1 cellular context compared by ENCODE assay signal in the genomic region with DNA sequence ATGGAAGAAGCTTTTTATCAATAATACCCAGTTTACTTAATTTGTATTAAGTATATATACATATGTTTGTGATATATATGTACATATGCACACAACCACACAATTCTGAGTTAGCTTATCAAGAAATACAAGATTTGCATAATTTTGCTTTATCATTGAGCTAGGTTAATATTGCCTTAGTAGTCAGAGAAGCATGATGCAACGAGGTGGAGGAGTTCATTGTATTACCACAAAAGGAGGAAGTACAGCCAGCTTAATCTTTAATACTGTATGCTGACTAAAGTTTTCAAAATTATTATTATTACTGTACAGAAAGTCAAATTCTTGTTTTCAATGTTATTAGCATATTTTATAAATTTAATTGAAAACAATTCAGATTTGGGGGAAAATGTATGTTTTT.
TF ChIP-seq lines count a peak whose summit lies in the region.

No MANE protein-coding gene starts in this region.

TF ChIP-seq in K562, 482 proteins besides CTCF, POLR2A, EP300 and RAD21 (continued from another document):
- TF ChIP-seq, protein P1, sequence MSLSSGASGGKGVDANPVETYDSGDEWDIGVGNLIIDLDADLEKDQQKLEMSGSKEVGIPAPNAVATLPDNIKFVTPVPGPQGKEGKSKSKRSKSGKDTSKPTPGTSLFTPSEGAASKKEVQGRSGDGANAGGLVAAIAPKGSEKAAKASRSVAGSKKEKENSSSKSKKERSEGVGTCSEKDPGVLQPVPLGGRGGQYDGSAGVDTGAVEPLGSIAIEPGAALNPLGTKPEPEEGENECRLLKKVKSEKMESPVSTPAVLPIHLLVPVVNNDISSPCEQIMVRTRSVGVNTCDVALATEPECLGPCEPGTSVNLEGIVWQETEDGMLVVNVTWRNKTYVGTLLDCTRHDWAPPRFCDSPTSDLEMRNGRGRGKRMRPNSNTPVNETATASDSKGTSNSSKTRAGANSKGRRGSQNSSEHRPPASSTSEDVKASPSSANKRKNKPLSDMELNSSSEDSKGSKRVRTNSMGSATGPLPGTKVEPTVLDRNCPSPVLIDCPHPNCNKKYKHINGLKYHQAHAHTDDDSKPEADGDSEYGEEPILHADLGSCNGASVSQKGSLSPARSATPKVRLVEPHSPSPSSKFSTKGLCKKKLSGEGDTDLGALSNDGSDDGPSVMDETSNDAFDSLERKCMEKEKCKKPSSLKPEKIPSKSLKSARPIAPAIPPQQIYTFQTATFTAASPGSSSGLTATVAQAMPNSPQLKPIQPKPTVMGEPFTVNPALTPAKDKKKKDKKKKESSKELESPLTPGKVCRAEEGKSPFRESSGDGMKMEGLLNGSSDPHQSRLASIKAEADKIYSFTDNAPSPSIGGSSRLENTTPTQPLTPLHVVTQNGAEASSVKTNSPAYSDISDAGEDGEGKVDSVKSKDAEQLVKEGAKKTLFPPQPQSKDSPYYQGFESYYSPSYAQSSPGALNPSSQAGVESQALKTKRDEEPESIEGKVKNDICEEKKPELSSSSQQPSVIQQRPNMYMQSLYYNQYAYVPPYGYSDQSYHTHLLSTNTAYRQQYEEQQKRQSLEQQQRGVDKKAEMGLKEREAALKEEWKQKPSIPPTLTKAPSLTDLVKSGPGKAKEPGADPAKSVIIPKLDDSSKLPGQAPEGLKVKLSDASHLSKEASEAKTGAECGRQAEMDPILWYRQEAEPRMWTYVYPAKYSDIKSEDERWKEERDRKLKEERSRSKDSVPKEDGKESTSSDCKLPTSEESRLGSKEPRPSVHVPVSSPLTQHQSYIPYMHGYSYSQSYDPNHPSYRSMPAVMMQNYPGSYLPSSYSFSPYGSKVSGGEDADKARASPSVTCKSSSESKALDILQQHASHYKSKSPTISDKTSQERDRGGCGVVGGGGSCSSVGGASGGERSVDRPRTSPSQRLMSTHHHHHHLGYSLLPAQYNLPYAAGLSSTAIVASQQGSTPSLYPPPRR (CRISPR knock-in tag; IDR thresholded peaks at IDR 0.05; ENCODE audit: borderline replicate concordance) = no peak
- TF ChIP-seq ILK (tag; IDR thresholded peaks at IDR 0.05; ENCODE audit: borderline replicate concordance, low read depth) = no peak
- TF ChIP-seq CXXC5 (CRISPR knock-in tag; IDR thresholded peaks at IDR 0.05) = no peak
- TF ChIP-seq CEBPG (CRISPR knock-in tag; IDR thresholded peaks at IDR 0.05) = peak; percentile 57; the same call in 1 of the 2 replicates
- TF ChIP-seq CEBPG (tag; conservative IDR thresholded peaks at IDR 0.05 in 1 of 2, IDR thresholded peaks at IDR 0.05 in 1 of 2) = peak in 1 of 2 experiments; percentile 60; a peak in 2 of 4 replicates
- TF ChIP-seq, protein P2, sequence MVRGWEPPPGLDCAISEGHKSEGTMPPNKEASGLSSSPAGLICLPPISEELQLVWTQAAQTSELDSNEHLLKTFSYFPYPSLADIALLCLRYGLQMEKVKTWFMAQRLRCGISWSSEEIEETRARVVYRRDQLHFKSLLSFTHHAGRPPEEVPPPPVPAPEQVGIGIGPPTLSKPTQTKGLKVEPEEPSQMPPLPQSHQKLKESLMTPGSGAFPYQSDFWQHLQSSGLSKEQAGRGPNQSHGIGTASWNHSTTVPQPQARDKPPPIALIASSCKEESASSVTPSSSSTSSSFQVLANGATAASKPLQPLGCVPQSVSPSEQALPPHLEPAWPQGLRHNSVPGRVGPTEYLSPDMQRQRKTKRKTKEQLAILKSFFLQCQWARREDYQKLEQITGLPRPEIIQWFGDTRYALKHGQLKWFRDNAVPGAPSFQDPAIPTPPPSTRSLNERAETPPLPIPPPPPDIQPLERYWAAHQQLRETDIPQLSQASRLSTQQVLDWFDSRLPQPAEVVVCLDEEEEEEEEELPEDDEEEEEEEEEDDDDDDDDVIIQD (CRISPR knock-in tag; IDR thresholded peaks at IDR 0.05) = no peak
- TF ChIP-seq, protein P3, sequence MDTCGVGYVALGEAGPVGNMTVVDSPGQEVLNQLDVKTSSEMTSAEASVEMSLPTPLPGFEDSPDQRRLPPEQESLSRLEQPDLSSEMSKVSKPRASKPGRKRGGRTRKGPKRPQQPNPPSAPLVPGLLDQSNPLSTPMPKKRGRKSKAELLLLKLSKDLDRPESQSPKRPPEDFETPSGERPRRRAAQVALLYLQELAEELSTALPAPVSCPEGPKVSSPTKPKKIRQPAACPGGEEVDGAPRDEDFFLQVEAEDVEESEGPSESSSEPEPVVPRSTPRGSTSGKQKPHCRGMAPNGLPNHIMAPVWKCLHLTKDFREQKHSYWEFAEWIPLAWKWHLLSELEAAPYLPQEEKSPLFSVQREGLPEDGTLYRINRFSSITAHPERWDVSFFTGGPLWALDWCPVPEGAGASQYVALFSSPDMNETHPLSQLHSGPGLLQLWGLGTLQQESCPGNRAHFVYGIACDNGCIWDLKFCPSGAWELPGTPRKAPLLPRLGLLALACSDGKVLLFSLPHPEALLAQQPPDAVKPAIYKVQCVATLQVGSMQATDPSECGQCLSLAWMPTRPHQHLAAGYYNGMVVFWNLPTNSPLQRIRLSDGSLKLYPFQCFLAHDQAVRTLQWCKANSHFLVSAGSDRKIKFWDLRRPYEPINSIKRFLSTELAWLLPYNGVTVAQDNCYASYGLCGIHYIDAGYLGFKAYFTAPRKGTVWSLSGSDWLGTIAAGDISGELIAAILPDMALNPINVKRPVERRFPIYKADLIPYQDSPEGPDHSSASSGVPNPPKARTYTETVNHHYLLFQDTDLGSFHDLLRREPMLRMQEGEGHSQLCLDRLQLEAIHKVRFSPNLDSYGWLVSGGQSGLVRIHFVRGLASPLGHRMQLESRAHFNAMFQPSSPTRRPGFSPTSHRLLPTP (IDR thresholded peaks at IDR 0.05; ENCODE audit: borderline replicate concordance, extremely low read depth, insufficient read length) = no peak
- TF ChIP-seq LCOR (CRISPR knock-in tag; IDR thresholded peaks at IDR 0.05) = no peak
- TF ChIP-seq, protein P4, sequence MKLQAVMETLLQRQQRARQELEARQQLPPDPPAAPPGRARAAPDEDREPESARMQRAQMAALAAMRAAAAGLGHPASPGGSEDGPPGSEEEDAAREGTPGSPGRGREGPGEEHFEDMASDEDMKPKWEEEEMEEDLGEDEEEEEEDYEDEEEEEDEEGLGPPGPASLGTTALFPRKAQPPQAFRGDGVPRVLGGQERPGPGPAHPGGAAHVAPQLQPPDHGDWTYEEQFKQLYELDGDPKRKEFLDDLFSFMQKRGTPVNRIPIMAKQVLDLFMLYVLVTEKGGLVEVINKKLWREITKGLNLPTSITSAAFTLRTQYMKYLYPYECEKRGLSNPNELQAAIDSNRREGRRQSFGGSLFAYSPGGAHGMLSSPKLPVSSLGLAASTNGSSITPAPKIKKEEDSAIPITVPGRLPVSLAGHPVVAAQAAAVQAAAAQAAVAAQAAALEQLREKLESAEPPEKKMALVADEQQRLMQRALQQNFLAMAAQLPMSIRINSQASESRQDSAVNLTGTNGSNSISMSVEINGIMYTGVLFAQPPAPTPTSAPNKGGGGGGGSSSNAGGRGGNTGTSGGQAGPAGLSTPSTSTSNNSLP (IDR thresholded peaks at IDR 0.05; ENCODE audit: borderline replicate concordance, low read depth, low read length) = no peak
- peak; percentile 38; the same call in 1 of the 2 replicates for TF ChIP-seq CEBPB (tag; IDR thresholded peaks at IDR 0.05)
- no peak for TF ChIP-seq HNRNPL (IDR thresholded peaks at IDR 0.05; ENCODE audit: low read depth, low read length)
- no peak for TF ChIP-seq SMAD3 (CRISPR knock-in tag; conservative IDR thresholded peaks at IDR 0.05)
- no peak for TF ChIP-seq SMARCB1 (IDR thresholded peaks at IDR 0.05; ENCODE audit: insufficient read length, low read depth)
- no peak for TF ChIP-seq SLC30A9 (CRISPR knock-in tag; IDR thresholded peaks at IDR 0.05)
- TF ChIP-seq, protein P5, sequence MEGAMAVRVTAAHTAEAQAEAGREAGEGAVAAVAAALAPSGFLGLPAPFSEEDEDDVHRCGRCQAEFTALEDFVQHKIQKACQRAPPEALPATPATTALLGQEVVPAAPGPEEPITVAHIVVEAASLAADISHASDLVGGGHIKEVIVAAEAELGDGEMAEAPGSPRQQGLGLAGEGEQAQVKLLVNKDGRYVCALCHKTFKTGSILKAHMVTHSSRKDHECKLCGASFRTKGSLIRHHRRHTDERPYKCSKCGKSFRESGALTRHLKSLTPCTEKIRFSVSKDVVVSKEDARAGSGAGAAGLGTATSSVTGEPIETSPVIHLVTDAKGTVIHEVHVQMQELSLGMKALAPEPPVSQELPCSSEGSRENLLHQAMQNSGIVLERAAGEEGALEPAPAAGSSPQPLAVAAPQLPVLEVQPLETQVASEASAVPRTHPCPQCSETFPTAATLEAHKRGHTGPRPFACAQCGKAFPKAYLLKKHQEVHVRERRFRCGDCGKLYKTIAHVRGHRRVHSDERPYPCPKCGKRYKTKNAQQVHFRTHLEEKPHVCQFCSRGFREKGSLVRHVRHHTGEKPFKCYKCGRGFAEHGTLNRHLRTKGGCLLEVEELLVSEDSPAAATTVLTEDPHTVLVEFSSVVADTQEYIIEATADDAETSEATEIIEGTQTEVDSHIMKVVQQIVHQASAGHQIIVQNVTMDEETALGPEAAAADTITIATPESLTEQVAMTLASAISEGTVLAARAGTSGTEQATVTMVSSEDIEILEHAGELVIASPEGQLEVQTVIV (CRISPR knock-in tag; IDR thresholded peaks at IDR 0.05; ENCODE audit: borderline replicate concordance) = no peak
- TF ChIP-seq ARID2 (IDR thresholded peaks at IDR 0.05) = no peak
- TF ChIP-seq, protein P6, sequence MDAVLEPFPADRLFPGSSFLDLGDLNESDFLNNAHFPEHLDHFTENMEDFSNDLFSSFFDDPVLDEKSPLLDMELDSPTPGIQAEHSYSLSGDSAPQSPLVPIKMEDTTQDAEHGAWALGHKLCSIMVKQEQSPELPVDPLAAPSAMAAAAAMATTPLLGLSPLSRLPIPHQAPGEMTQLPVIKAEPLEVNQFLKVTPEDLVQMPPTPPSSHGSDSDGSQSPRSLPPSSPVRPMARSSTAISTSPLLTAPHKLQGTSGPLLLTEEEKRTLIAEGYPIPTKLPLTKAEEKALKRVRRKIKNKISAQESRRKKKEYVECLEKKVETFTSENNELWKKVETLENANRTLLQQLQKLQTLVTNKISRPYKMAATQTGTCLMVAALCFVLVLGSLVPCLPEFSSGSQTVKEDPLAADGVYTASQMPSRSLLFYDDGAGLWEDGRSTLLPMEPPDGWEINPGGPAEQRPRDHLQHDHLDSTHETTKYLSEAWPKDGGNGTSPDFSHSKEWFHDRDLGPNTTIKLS (IDR thresholded peaks at IDR 0.05; ENCODE audit: borderline replicate concordance, low read depth) = no peak
- TF ChIP-seq KDM2B (CRISPR knock-in tag; IDR thresholded peaks at IDR 0.05) = no peak
- no peak for TF ChIP-seq DIDO1 (tag; IDR thresholded peaks at IDR 0.05; ENCODE audit: low read depth)
- no peak for TF ChIP-seq MYBL2 (IDR thresholded peaks at IDR 0.05; ENCODE audit: low read depth)
- no peak for TF ChIP-seq MYBL2 (CRISPR knock-in tag; IDR thresholded peaks at IDR 0.05; ENCODE audit: borderline replicate concordance)
- no peak for TF ChIP-seq CHCHD3 (CRISPR knock-in tag; IDR thresholded peaks at IDR 0.05)
- TF ChIP-seq, protein P7, sequence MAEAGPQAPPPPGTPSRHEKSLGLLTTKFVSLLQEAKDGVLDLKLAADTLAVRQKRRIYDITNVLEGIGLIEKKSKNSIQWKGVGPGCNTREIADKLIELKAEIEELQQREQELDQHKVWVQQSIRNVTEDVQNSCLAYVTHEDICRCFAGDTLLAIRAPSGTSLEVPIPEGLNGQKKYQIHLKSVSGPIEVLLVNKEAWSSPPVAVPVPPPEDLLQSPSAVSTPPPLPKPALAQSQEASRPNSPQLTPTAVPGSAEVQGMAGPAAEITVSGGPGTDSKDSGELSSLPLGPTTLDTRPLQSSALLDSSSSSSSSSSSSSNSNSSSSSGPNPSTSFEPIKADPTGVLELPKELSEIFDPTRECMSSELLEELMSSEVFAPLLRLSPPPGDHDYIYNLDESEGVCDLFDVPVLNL (CRISPR knock-in tag; IDR thresholded peaks at IDR 0.05; ENCODE audit: low read depth) = no peak
- TF ChIP-seq, protein P8, sequence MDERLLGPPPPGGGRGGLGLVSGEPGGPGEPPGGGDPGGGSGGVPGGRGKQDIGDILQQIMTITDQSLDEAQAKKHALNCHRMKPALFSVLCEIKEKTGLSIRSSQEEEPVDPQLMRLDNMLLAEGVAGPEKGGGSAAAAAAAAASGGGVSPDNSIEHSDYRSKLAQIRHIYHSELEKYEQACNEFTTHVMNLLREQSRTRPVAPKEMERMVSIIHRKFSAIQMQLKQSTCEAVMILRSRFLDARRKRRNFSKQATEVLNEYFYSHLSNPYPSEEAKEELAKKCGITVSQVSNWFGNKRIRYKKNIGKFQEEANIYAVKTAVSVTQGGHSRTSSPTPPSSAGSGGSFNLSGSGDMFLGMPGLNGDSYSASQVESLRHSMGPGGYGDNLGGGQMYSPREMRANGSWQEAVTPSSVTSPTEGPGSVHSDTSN (CRISPR knock-in tag; IDR thresholded peaks at IDR 0.05; ENCODE audit: low read depth) = no peak
- TF ChIP-seq, protein P8 (tag; conservative IDR thresholded peaks at IDR 0.05; ENCODE audit: low read depth) = no peak
- TF ChIP-seq SREBF2 (CRISPR knock-in tag; IDR thresholded peaks at IDR 0.05) = no peak
- TF ChIP-seq POLR2H (tag; IDR thresholded peaks at IDR 0.05; ENCODE audit: low read depth) = no peak
- no peak for TF ChIP-seq DDX20 (tag; IDR thresholded peaks at IDR 0.05; ENCODE audit: low read depth)
- TF ChIP-seq SNIP1 (IDR thresholded peaks at IDR 0.05; ENCODE audit: low read depth) = no peak
- TF ChIP-seq JUND (IDR thresholded peaks at IDR 0.05; ENCODE audit: borderline replicate concordance, low read depth, low read length) = 0 out of 2 replicates have a peak, but pooled peaks have one; percentile 4
- no peak for TF ChIP-seq JUND (tag; IDR thresholded peaks at IDR 0.05; ENCODE audit: borderline replicate concordance, low read depth, low read length)
- TF ChIP-seq KAT8 (IDR thresholded peaks at IDR 0.05; ENCODE audit: low read depth) = no peak
- no peak for TF ChIP-seq GTF2E2 (tag; IDR thresholded peaks at IDR 0.05)
- no peak for TF ChIP-seq BHLHE40 (IDR thresholded peaks at IDR 0.05; ENCODE audit: low read length)
